In genomic region chr2:119252186-119253113, GRCh38 we compare ENCODE assay signal across 11 cellular contexts. TPM values are rescaled to one million over a fixed set of nuclear protein-coding genes. Genes with fewer than 3 reads are reported as not detected.
DNase-seq lines count a peak whose midpoint lies in the region; ATAC-seq and TF ChIP-seq lines count a peak whose summit lies in the region.
"Had no signal": no experiment of that assay in that cellular context is flagged by ENCODE, and none has a peak within 500 bp of the region (broad histone marks: within the 10 kb centered on the region; RNA-seq: fewer than 3 reads in every experiment).

No MANE protein-coding gene starts in this region.

- peaks cover 15% of the 10 kb centered on the region; the same call in 1 of the 2 replicates for H3K36me3 ChIP-seq in HUES48 (ENCODE audit: control insufficient read depth, insufficient read depth, low read length)
- no peaks in the 10 kb centered on the region for H3K36me3 ChIP-seq in breast epithelium
- H3K36me3 ChIP-seq in left ventricle myocardium inferior, result no peaks in the 10 kb centered on the region

- no peaks in the 10 kb centered on the region for H3K27me3 ChIP-seq in HUES48 (ENCODE audit: control insufficient read depth, insufficient read depth, low read length)
- no peaks in the 10 kb centered on the region for H3K27me3 ChIP-seq in breast epithelium
- no peaks in the 10 kb centered on the region for H3K27me3 ChIP-seq in left ventricle myocardium inferior (ENCODE audit: low read depth)

- no peak overlapping the region for H3K9ac ChIP-seq in HUES48 (ENCODE audit: low read depth, low read length)

- intact Hi-C loops in breast epithelium (cut with DNase I; ENCODE audit: low total_unique reads) (no loop called here), left ventricle myocardium inferior (cut with micrococcal nuclease) (no loop called here)

- no peak for TF ChIP-seq CTCF in breast epithelium (IDR thresholded peaks at IDR 0.05)
- TF ChIP-seq CTCF in left ventricle myocardium inferior (IDR thresholded peaks at IDR 0.05; ENCODE audit: borderline replicate concordance), result no peak

- peak; percentile 79 for DNase-seq in AG08396 (ENCODE audit: low spot score)
- DNase-seq in breast epithelium (ENCODE audit: low spot score in 2 of 2), result peak in 1 of 2 donors; percentile 28
- peak; percentile 98 for DNase-seq in kidney tubule cell (ENCODE audit: low spot score)
- no peak for DNase-seq in pons (ENCODE audit: low spot score)
- DNase-seq in left ventricle myocardium inferior, result no peak
- no peak for DNase-seq in DMS79 (lab: John Stamatoyannopoulos, UW)
- DNase-seq: activated T-cell treated with anti-CD3 and anti-CD28 coated beads, Interleukin-2, amount 50 U/mL, for 72 hours; naive B cell; NCI-H146 had no signal

- H3K4me3 ChIP-seq in HUES48 (ENCODE audit: low read depth, low read length), result no peak overlapping the region
- H3K4me3 ChIP-seq in breast epithelium, result no peak overlapping the region
- H3K4me3 ChIP-seq in left ventricle myocardium inferior, result no peak overlapping the region

- ATAC-seq in HG03432 (IDR thresholded peaks at IDR 0.05; ENCODE audit: unreplicated experiment), result no peak

- H3K27ac ChIP-seq in HUES48 (ENCODE audit: low read depth, low read length), result peak overlapping the region; percentile 60
- H3K27ac ChIP-seq in breast epithelium, result peak overlapping the region; percentile 72 to 79
- no peak overlapping the region for H3K27ac ChIP-seq in left ventricle myocardium inferior (replicated peaks)

- TF ChIP-seq POLR2A in breast epithelium (IDR thresholded peaks at IDR 0.05), result no peak

- H3K9me3 ChIP-seq in HUES48 (ENCODE audit: control insufficient read depth, insufficient read depth, low read length) (no peaks in the 10 kb centered on the region), breast epithelium (no peaks in the 10 kb centered on the region), left ventricle myocardium inferior (replicated peaks) (no peaks in the 10 kb centered on the region)

- H3K4me1 ChIP-seq in HUES48 (ENCODE audit: control insufficient read depth, insufficient read depth, low read length) (peaks cover 31% of the 10 kb centered on the region), breast epithelium (no peaks in the 10 kb centered on the region), left ventricle myocardium inferior (peaks cover 15% of the 10 kb centered on the region)

RNA-seq across cellular contexts. Expression of gene STEAP3, which starts 28.8 kb away (rescaled TPM):
- total RNA-seq in breast epithelium (10 to 100 TPM; 11.2 to 52.2 (median 49.8) TPM), left ventricle myocardium inferior (7.1 TPM)

Comparison
In these comparisons a context has a peak if more than half of its experiments do, and no peak if none do; other contexts are left out.
1. DNase-seq: peak in AG08396 (single experiment) and kidney tubule cell (single experiment); none in pons (single experiment), left ventricle myocardium inferior (single experiment) and DMS79 (single experiment).